8 cellular contexts compared by ENCODE assay signal in genomic region chr16:70453117-70453890, GRCh38. TPM values are rescaled to one million over a fixed set of nuclear protein-coding genes. Genes with fewer than 3 reads are reported as not detected.
A peak's percentile ranks its signal among the peaks of the same experiment; 100 is the strongest.
DNase-seq lines count a peak whose midpoint lies in the region; ATAC-seq, FAIRE-seq and TF ChIP-seq lines count a peak whose summit lies in the region.

No MANE protein-coding gene starts in this region.

- peak overlapping the region; percentile 93 to 96 (median 94) for H3K4me3 Mint-ChIP-seq in CD4-positive, CD25-positive, alpha-beta regulatory T cell

- no peak for FAIRE-seq in GM12892 (lab: Jason Lieb, UNC)

- TF ChIP-seq POLR2A in GM12892 (IDR thresholded peaks at IDR 0.05; ENCODE audit: low read depth, low read length): no peak

- peak overlapping the region; percentile 98 for H3K4me2 ChIP-seq in OCI-LY3 (ENCODE audit: low read length)

- H3K9me3 ChIP-seq in CD4-positive, CD25-positive, alpha-beta regulatory T cell (ENCODE audit: control insufficient read depth in 2 of 2, low read length in 2 of 2): no peaks in the 10 kb centered on the region
- H3K9me3 ChIP-seq in OCI-LY3 (ENCODE audit: insufficient read depth, low read length) (no peaks in the 10 kb centered on the region), neuron (ENCODE audit: low read length) (no peaks in the 10 kb centered on the region)

- no peaks in the 10 kb centered on the region for H4K20me1 ChIP-seq in OCI-LY3 (ENCODE audit: insufficient read depth, low read length)

- H3K9me3 Mint-ChIP-seq in CD4-positive, CD25-positive, alpha-beta regulatory T cell: no peaks in the 10 kb centered on the region

- H3K36me3 Mint-ChIP-seq in CD4-positive, CD25-positive, alpha-beta regulatory T cell: no peaks in the 10 kb centered on the region

- H3K79me2 ChIP-seq in OCI-LY3 (ENCODE audit: low read length): peaks cover 7% of the 10 kb centered on the region; the same call in 1 of the 2 replicates

- H3K36me3 ChIP-seq in CD4-positive, CD25-positive, alpha-beta regulatory T cell (ENCODE audit: control insufficient read depth, insufficient read depth, low read length): no peaks in the 10 kb centered on the region
- H3K36me3 ChIP-seq in OCI-LY3 (replicated peaks; ENCODE audit: low read depth, low read length) (no peaks in the 10 kb centered on the region), neuron (ENCODE audit: insufficient read depth, low read length) (no peaks in the 10 kb centered on the region)

- peaks cover 15 to 45% (median 25%) of the 10 kb centered on the region in 4 donors for H3K4me1 Mint-ChIP-seq in CD4-positive, CD25-positive, alpha-beta regulatory T cell

- peaks cover 17% of the 10 kb centered on the region for H3K4me1 ChIP-seq in CD4-positive, CD25-positive, alpha-beta regulatory T cell (ENCODE audit: control insufficient read depth, insufficient read depth, low read length, poor library complexity, severe bottlenecking)
- H3K4me1 ChIP-seq in OCI-LY3 (ENCODE audit: low read length): peaks cover 9% of the 10 kb centered on the region
- peaks cover 5% of the 10 kb centered on the region for H3K4me1 ChIP-seq in neuron (ENCODE audit: insufficient read depth, low read length)

- H3K27ac ChIP-seq in CD4-positive, CD25-positive, alpha-beta regulatory T cell (ENCODE audit: insufficient read depth, low read length, poor library complexity, severe bottlenecking): peak overlapping the region; percentile 87
- H3K27ac ChIP-seq in OCI-LY3 (ENCODE audit: low read length): peak overlapping the region; percentile 73; the same call in 1 of the 2 replicates

- TF ChIP-seq CTCF in OCI-LY3 (IDR thresholded peaks at IDR 0.05; ENCODE audit: low read depth, low read length) (no peak), epithelial cell of esophagus (IDR thresholded peaks at IDR 0.05; ENCODE audit: insufficient read depth, low read depth, low read length, missing control alignments) (no peak)

- H3K27me3 ChIP-seq in CD4-positive, CD25-positive, alpha-beta regulatory T cell (ENCODE audit: control insufficient read depth, insufficient read depth, low read length): no peaks in the 10 kb centered on the region
- H3K27me3 ChIP-seq in OCI-LY3 (ENCODE audit: low read depth, low read length): no peaks in the 10 kb centered on the region
- H3K27me3 ChIP-seq in neuron (ENCODE audit: insufficient read depth, low read length): no peaks in the 10 kb centered on the region

- no peaks in the 10 kb centered on the region for H3K27me3 Mint-ChIP-seq in CD4-positive, CD25-positive, alpha-beta regulatory T cell

- H2AFZ ChIP-seq in OCI-LY3 (ENCODE audit: low read depth, low read length) (peak overlapping the region; percentile 89), neuron (ENCODE audit: low read depth, low read length) (peak overlapping the region; percentile 97)

- no peak for DNase-seq in CD4-positive, CD25-positive, alpha-beta regulatory T cell
- DNase-seq in epithelial cell of esophagus (ENCODE audit: low read depth) (no peak), RKO (ENCODE audit: low spot score) (no peak), GM12892 (ENCODE audit: insufficient read length) (no peak), midbrain (lab: John Stamatoyannopoulos, UW) (no peak)
- no peak for DNase-seq in activated effector memory CD4-positive, alpha-beta T cell treated with anti-CD3 and anti-CD28 coated beads, Interleukin-2, amount 50 U/mL, for 16 hours

- peak overlapping the region; percentile 84 for H3K4me3 ChIP-seq in CD4-positive, CD25-positive, alpha-beta regulatory T cell (ENCODE audit: low read depth, low read length)
- H3K4me3 ChIP-seq in OCI-LY3 (ENCODE audit: low read length) (peak overlapping the region; percentile 92), epithelial cell of esophagus (ENCODE audit: low read length) (peak overlapping the region; percentile 84), neuron (ENCODE audit: low read length) (peak overlapping the region; percentile 80)

- H3K9ac ChIP-seq in OCI-LY3 (ENCODE audit: low read length): peak overlapping the region; percentile 78

- no peak for ATAC-seq in CD4-positive, CD25-positive, alpha-beta regulatory T cell (ENCODE audit: low read depth in 2 of 2)

- peak overlapping the region; percentile 90 to 95 (median 92) for H3K27ac Mint-ChIP-seq in CD4-positive, CD25-positive, alpha-beta regulatory T cell

RNA-seq across cellular contexts. Expression of gene FCSK, which starts 1.1 kb away (rescaled TPM):
- total RNA-seq in CD4-positive, CD25-positive, alpha-beta regulatory T cell: 28.5 TPM
- 10 to 100 TPM in 1 of 4 donors, 1 to 10 TPM in 3; 5.7 to 11.5 (median 7.7) TPM for polyA plus RNA-seq in CD4-positive, CD25-positive, alpha-beta regulatory T cell
- polyA plus RNA-seq in GM12892 (2012; ENCODE audit: missing spikeins): 10.1 TPM

RNA-seq across cellular contexts. Expression of gene ST3GAL2, which starts 14.4 kb away (rescaled TPM):
- total RNA-seq in CD4-positive, CD25-positive, alpha-beta regulatory T cell: 22.1 TPM
- polyA plus RNA-seq in CD4-positive, CD25-positive, alpha-beta regulatory T cell: 10 to 100 TPM; 10.5 to 17.5 (median 14.6) TPM
- 37.6 TPM for polyA plus RNA-seq in GM12892 (2012; ENCODE audit: missing spikeins)
